33 cellular contexts compared by ENCODE assay signal in the genomic region with DNA sequence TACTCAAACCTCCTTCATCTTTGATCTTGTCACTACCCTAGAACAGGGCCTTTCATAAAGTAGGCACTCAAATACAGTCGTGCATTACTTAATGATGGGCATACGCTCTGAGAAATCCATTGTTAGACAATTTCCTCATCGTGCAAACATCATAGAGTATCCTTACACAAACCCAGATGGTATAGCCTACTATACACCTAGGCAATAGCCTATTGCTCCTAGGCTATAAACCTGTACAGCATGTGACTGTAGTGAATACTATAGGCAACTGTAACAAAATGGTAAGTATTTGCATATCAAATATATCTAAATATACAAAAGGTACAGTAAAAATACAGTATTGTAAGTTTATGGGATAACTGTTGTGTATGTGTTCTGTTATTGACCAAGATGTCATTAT. TPM values are rescaled to one million over a fixed set of nuclear protein-coding genes. Genes with fewer than 3 reads are reported as not detected.
"Had no signal": no experiment of that assay in that cellular context is flagged by ENCODE, and none has a peak within 500 bp of the region (broad histone marks: within the 10 kb centered on the region; RNA-seq: fewer than 3 reads in every experiment).

No MANE protein-coding gene starts in this region.

- FAIRE-seq: bronchial epithelial cell, TTC549 had no signal

- H3K27me3 ChIP-seq: ascending aorta, cardiac muscle cell had no signal

- H3K4me3 ChIP-seq: ascending aorta, cardiac muscle cell had no signal

- H3K36me3 ChIP-seq: ascending aorta had no signal

- ATAC-seq: activated CD8-positive, alpha-beta T cell treated with anti-CD3 and anti-CD28 coated beads for 36 hours; activated naive CD8-positive, alpha-beta T cell treated with anti-CD3 and anti-CD28 coated beads, Interleukin-2, amount 50 U/mL, for 24 hours had no signal

- DNase-seq: activated B cell treated with CpG ODN at 0.5 μM for 24 hours; activated CD4-positive, alpha-beta memory T cell treated with anti-CD3 and anti-CD28 coated beads for 36 hours; activated CD4-positive, alpha-beta T cell treated with anti-CD3 and anti-CD28 coated beads for 4 hours; activated CD4-positive, alpha-beta T cell treated with anti-CD3 and anti-CD28 coated beads, Interleukin-2, amount 10 ng/mL, durations not matched to agents 24 days and 14 days; activated CD4-positive, alpha-beta T cell treated with anti-CD3 and anti-CD28 coated beads, Interleukin-2, amount 50 U/mL, for 1 hour; activated CD4-positive, alpha-beta T cell treated with anti-CD3 and anti-CD28 coated beads, Interleukin-2, amount 50 U/mL, for 4 hours; activated CD4-positive, CD25-positive, alpha-beta regulatory T cell treated with anti-CD3 and anti-CD28 coated beads, Interleukin-2, amount 50 U/mL, for 72 hours; activated CD8-positive, alpha-beta memory T cell treated with anti-CD3 and anti-CD28 coated beads, Interleukin-2, amount 50 U/mL, for 4 hours; activated CD8-positive, alpha-beta T cell treated with anti-CD3 and anti-CD28 coated beads for 36 hours; activated effector memory CD4-positive, alpha-beta T cell treated with Interleukin-2 at 50 U/mL for 16 hours; activated gamma-delta T cell; activated naive CD4-positive, alpha-beta T cell treated with anti-CD3 and anti-CD28 coated beads, Interleukin-2, amount 10 ng/mL, durations not matched to agents 7 days and 5 days; activated naive CD4-positive, alpha-beta T cell treated with Interleukin-2 at 50 U/mL for 16 hours; activated naive CD8-positive, alpha-beta T cell treated with anti-CD3 and anti-CD28 coated beads, Interleukin-2, amount 10 ng/mL, durations not matched to agents 7 days and 5 days; activated naive CD8-positive, alpha-beta T cell treated with anti-CD3 and anti-CD28 coated beads, Interleukin-2, amount 50 U/mL, for 24 hours; activated T-cell treated with anti-CD3 and anti-CD28 coated beads for 4 hours; activated T-cell treated with anti-CD3 and anti-CD28 coated beads, Interleukin-2, amount 50 U/mL, for 24 hours; activated T-cell treated with anti-CD3 and anti-CD28 coated beads, Interleukin-2, amount 50 U/mL, for 48 hours; amygdala; anterior cingulate cortex; caudate nucleus; cerebellar nuclear complex; T-helper 1 cell; T-helper 2 cell; T-helper 9 cell had no signal

- H3K9me3 ChIP-seq: ascending aorta had no signal

- H3K4me1 ChIP-seq: ascending aorta had no signal

- H3K27ac ChIP-seq: ascending aorta, cardiac muscle cell, VCaP had no signal

RNA-seq across cellular contexts. Expression of gene CLDN2, which starts 31.9 kb away (rescaled TPM):
- total RNA-seq: activated B cell treated with CpG ODN at 0.5 μM for 24 hours; activated CD4-positive, alpha-beta memory T cell treated with anti-CD3 and anti-CD28 coated beads for 36 hours; activated CD4-positive, alpha-beta T cell treated with anti-CD3 and anti-CD28 coated beads, Interleukin-2, amount 10 ng/mL, durations not matched to agents 24 days and 14 days; activated CD8-positive, alpha-beta memory T cell treated with anti-CD3 and anti-CD28 coated beads for 36 hours; activated CD8-positive, alpha-beta T cell treated with anti-CD3 and anti-CD28 coated beads for 36 hours; activated naive CD8-positive, alpha-beta T cell treated with anti-CD3 and anti-CD28 coated beads, Interleukin-2, amount 10 ng/mL, durations not matched to agents 7 days and 5 days; activated T-helper 2 cell treated with anti-CD3 and anti-CD28 coated beads, Interferon-gamma antibody, Interleukin-2, Interleukin-4, amounts not matched to agents 10 μg/mL and 5 μg/mL and 100 μg/mL, durations not matched to agents 14 hours and 24 hours and 36 hours; bronchial epithelial cell had no signal

RNA-seq across cellular contexts. Expression of gene RIPPLY1, which starts 48.9 kb away (rescaled TPM):
- total RNA-seq: activated B cell treated with CpG ODN at 0.5 μM for 24 hours; activated CD4-positive, alpha-beta memory T cell treated with anti-CD3 and anti-CD28 coated beads for 36 hours; activated CD4-positive, alpha-beta T cell treated with anti-CD3 and anti-CD28 coated beads, Interleukin-2, amount 10 ng/mL, durations not matched to agents 24 days and 14 days; activated CD8-positive, alpha-beta memory T cell treated with anti-CD3 and anti-CD28 coated beads for 36 hours; activated CD8-positive, alpha-beta T cell treated with anti-CD3 and anti-CD28 coated beads for 36 hours; activated naive CD8-positive, alpha-beta T cell treated with anti-CD3 and anti-CD28 coated beads, Interleukin-2, amount 10 ng/mL, durations not matched to agents 7 days and 5 days; activated T-helper 2 cell treated with anti-CD3 and anti-CD28 coated beads, Interferon-gamma antibody, Interleukin-2, Interleukin-4, amounts not matched to agents 10 μg/mL and 5 μg/mL and 100 μg/mL, durations not matched to agents 14 hours and 24 hours and 36 hours; ascending aorta; bronchial epithelial cell; cardiac muscle cell; chondrocyte had no signal
